In genomic region chr20:32227744-32228688, GRCh38 we compare ENCODE assay signal across 1 cellular context.
TF ChIP-seq lines count a peak whose summit lies in the region.

No MANE protein-coding gene starts in this region.

TF ChIP-seq in HEK293, 187 proteins besides CTCF, POLR2A, EP300 and RAD21 (continued from another document):
- TF ChIP-seq REST (tag by site-specific recombination; IDR thresholded peaks at IDR 0.05) (no peak), ZNF529 (tag by site-specific recombination; IDR thresholded peaks at IDR 0.05; ENCODE audit: insufficient replicate concordance) (no peak), ZNF169 (tag by site-specific recombination; IDR thresholded peaks at IDR 0.05) (no peak), BCL11A (tag by site-specific recombination; IDR thresholded peaks at IDR 0.05; ENCODE audit: low read depth) (no peak), ZNF394 (tag by site-specific recombination; IDR thresholded peaks at IDR 0.05; ENCODE audit: borderline replicate concordance) (no peak), ZNF404 (tag by site-specific recombination; IDR thresholded peaks at IDR 0.05) (no peak), ZNF626 (tag by site-specific recombination; IDR thresholded peaks at IDR 0.05) (no peak), ZNF768 (tag by site-specific recombination; IDR thresholded peaks at IDR 0.05) (no peak), ZNF664 (tag by site-specific recombination; IDR thresholded peaks at IDR 0.05) (no peak), ZNF155 (tag by site-specific recombination; IDR thresholded peaks at IDR 0.05) (no peak), ZBTB8A (tag by site-specific recombination; IDR thresholded peaks at IDR 0.05) (peak; percentile 57), ZXDB (tag by site-specific recombination; IDR thresholded peaks at IDR 0.05) (peak; percentile 86; the same call in 1 of the 2 replicates), ZNF248 (tag by site-specific recombination; IDR thresholded peaks at IDR 0.05) (no peak), ZNF311 (tag by site-specific recombination; IDR thresholded peaks at IDR 0.05; ENCODE audit: borderline replicate concordance) (no peak), ZBTB21 (tag by site-specific recombination; IDR thresholded peaks at IDR 0.05) (no peak), ZNF555 (tag by site-specific recombination; conservative IDR thresholded peaks at IDR 0.05) (no peak), PBX3 (CRISPR knock-in tag; IDR thresholded peaks at IDR 0.05) (no peak), ZNF221 (tag by site-specific recombination; IDR thresholded peaks at IDR 0.05; ENCODE audit: borderline replicate concordance) (no peak), ZNF302 (tag by site-specific recombination; IDR thresholded peaks at IDR 0.05; ENCODE audit: low read depth) (no peak), ZNF621 (tag by site-specific recombination; IDR thresholded peaks at IDR 0.05) (no peak), ZNF433 (tag by site-specific recombination; IDR thresholded peaks at IDR 0.05; ENCODE audit: low read depth) (no peak), ZNF211 (tag by site-specific recombination; IDR thresholded peaks at IDR 0.05; ENCODE audit: low read depth) (no peak), ZNF133 (tag by site-specific recombination; IDR thresholded peaks at IDR 0.05) (no peak), ZNF48 (tag by site-specific recombination; IDR thresholded peaks at IDR 0.05) (no peak), SP2 (tag by site-specific recombination; IDR thresholded peaks at IDR 0.05) (no peak), IKZF3 (tag by site-specific recombination; IDR thresholded peaks at IDR 0.05) (no peak), SP3 (tag by site-specific recombination; IDR thresholded peaks at IDR 0.05) (no peak), ZNF548 (tag by site-specific recombination; IDR thresholded peaks at IDR 0.05) (no peak), ZNF114 (tag by site-specific recombination; IDR thresholded peaks at IDR 0.05) (no peak), ZNF473 (tag by site-specific recombination; IDR thresholded peaks at IDR 0.05) (no peak), ZNF560 (tag by site-specific recombination; IDR thresholded peaks at IDR 0.05; ENCODE audit: borderline replicate concordance) (no peak), ZNF791 (tag by site-specific recombination; IDR thresholded peaks at IDR 0.05) (no peak), ZNF514 (tag by site-specific recombination; IDR thresholded peaks at IDR 0.05) (no peak), ZFHX2 (tag by site-specific recombination; conservative IDR thresholded peaks at IDR 0.05) (no peak), ZNF449 (tag by site-specific recombination; IDR thresholded peaks at IDR 0.05) (no peak)
- TF ChIP-seq, protein P1, sequence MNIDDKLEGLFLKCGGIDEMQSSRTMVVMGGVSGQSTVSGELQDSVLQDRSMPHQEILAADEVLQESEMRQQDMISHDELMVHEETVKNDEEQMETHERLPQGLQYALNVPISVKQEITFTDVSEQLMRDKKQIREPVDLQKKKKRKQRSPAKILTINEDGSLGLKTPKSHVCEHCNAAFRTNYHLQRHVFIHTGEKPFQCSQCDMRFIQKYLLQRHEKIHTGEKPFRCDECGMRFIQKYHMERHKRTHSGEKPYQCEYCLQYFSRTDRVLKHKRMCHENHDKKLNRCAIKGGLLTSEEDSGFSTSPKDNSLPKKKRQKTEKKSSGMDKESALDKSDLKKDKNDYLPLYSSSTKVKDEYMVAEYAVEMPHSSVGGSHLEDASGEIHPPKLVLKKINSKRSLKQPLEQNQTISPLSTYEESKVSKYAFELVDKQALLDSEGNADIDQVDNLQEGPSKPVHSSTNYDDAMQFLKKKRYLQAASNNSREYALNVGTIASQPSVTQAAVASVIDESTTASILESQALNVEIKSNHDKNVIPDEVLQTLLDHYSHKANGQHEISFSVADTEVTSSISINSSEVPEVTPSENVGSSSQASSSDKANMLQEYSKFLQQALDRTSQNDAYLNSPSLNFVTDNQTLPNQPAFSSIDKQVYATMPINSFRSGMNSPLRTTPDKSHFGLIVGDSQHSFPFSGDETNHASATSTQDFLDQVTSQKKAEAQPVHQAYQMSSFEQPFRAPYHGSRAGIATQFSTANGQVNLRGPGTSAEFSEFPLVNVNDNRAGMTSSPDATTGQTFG (tag by site-specific recombination; IDR thresholded peaks at IDR 0.05; ENCODE audit: borderline replicate concordance), result no peak
- TF ChIP-seq, protein P2, sequence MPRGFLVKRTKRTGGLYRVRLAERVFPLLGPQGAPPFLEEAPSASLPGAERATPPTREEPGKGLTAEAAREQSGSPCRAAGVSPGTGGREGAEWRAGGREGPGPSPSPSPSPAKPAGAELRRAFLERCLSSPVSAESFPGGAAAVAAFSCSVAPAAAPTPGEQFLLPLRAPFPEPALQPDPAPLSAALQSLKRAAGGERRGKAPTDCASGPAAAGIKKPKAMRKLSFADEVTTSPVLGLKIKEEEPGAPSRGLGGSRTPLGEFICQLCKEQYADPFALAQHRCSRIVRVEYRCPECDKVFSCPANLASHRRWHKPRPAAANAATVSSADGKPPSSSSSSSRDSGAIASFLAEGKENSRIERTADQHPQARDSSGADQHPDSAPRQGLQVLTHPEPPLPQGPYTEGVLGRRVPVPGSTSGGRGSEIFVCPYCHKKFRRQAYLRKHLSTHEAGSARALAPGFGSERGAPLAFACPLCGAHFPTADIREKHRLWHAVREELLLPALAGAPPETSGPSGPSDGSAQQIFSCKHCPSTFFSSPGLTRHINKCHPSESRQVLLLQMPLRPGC (tag by site-specific recombination; IDR thresholded peaks at IDR 0.05), result no peak
- TF ChIP-seq, protein P3, sequence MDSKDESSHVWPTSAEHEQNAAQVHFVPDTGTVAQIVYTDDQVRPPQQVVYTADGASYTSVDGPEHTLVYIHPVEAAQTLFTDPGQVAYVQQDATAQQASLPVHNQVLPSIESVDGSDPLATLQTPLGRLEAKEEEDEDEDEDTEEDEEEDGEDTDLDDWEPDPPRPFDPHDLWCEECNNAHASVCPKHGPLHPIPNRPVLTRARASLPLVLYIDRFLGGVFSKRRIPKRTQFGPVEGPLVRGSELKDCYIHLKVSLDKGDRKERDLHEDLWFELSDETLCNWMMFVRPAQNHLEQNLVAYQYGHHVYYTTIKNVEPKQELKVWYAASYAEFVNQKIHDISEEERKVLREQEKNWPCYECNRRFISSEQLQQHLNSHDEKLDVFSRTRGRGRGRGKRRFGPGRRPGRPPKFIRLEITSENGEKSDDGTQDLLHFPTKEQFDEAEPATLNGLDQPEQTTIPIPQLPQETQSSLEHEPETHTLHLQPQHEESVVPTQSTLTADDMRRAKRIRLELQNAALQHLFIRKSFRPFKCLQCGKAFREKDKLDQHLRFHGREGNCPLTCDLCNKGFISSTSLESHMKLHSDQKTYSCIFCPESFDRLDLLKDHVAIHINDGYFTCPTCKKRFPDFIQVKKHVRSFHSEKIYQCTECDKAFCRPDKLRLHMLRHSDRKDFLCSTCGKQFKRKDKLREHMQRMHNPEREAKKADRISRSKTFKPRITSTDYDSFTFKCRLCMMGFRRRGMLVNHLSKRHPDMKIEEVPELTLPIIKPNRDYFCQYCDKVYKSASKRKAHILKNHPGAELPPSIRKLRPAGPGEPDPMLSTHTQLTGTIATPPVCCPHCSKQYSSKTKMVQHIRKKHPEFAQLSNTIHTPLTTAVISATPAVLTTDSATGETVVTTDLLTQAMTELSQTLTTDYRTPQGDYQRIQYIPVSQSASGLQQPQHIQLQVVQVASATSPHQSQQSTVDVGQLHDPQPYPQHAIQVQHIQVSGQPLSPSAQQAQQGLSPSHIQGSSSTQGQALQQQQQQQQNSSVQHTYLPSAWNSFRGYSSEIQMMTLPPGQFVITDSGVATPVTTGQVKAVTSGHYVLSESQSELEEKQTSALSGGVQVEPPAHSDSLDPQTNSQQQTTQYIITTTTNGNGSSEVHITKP (tag by site-specific recombination; IDR thresholded peaks at IDR 0.05), result peak; percentile 89
